22 cellular contexts compared by ENCODE assay signal in genomic region chr7:105073143-105073542, GRCh38.
"Had no signal": no experiment of that assay in that cellular context is flagged by ENCODE, and none has a peak within 500 bp of the region (broad histone marks: within the 10 kb centered on the region; RNA-seq: fewer than 3 reads in every experiment).

No MANE protein-coding gene starts in this region.

- H3K27ac ChIP-seq: left ventricle myocardium inferior, lower lobe of right lung, ovary, psoas muscle, skin epidermis, spleen, testis, tibial artery had no signal

- H3K27me3 ChIP-seq: dorsolateral prefrontal cortex, ovary, spleen, testis, tibial artery had no signal

- H3K36me3 ChIP-seq: ovary had no signal

- H3K4me3 ChIP-seq: dorsolateral prefrontal cortex, left ventricle myocardium inferior, lower lobe of right lung, ovary, psoas muscle, skin epidermis, spleen, testis, tibial artery had no signal

- H3K27ac Mint-ChIP-seq: type B pancreatic cell had no signal

- ATAC-seq: left colon; lower lobe of right lung; naive thymus-derived CD8-positive, alpha-beta T cell; psoas muscle; right cardiac atrium; stimulated activated naive CD8-positive, alpha-beta T cell treated with anti-CD3 and anti-CD28 coated beads, Interleukin-15, Interleukin-2, amounts not matched to agents 100 U/mL and 50 U/mL, for 24 hours had no signal

- H3K9me3 Mint-ChIP-seq: immature natural killer cell; naive thymus-derived CD8-positive, alpha-beta T cell; type B pancreatic cell had no signal

- H3K4me1 ChIP-seq: lower lobe of right lung, psoas muscle, spleen, testis had no signal

- H3K9me3 ChIP-seq: left ventricle myocardium inferior, lower lobe of right lung, ovary, psoas muscle, spleen, testis, tibial artery had no signal

- H3K27me3 Mint-ChIP-seq: naive thymus-derived CD8-positive, alpha-beta T cell; type B pancreatic cell had no signal

- DNase-seq: dorsolateral prefrontal cortex; effector CD4-positive, alpha-beta T cell; hypothalamus; immature natural killer cell; islet precursor cell; kidney glomerular epithelial cell; left colon; left ventricle myocardium inferior; lower lobe of right lung; naive thymus-derived CD8-positive, alpha-beta T cell; occipital lobe; ovary; psoas muscle; right cardiac atrium; spleen; stimulated activated CD4-positive, alpha-beta T cell treated with anti-CD3 and anti-CD28 coated beads, Interleukin-2, amount 100 ng/mL, for 48 hours; stimulated activated naive CD8-positive, alpha-beta T cell treated with anti-CD3 and anti-CD28 coated beads, Interleukin-15, Interleukin-2, amounts not matched to agents 100 U/mL and 50 U/mL, for 24 hours; substantia nigra; testis; tibial artery had no signal

- H3K4me3 Mint-ChIP-seq: immature natural killer cell; naive thymus-derived CD8-positive, alpha-beta T cell; type B pancreatic cell had no signal
